In genomic region chr2:68320118-68320641, GRCh38 we compare ENCODE assay signal across 8 cellular contexts. TPM values are rescaled to one million over a fixed set of nuclear protein-coding genes. Genes with fewer than 3 reads are reported as not detected.
DNase-seq lines count a peak whose midpoint lies in the region; ATAC-seq and TF ChIP-seq lines count a peak whose summit lies in the region.

No MANE protein-coding gene starts in this region.

- POLR2A ChIA-PET in AG04450 (lab: Yijun Ruan, JAX) = interaction anchor here (0.9 to 1.8 kb wide), 7 partner anchors 16 to 163 kb away, joined by 3 to 7 read pairs (median 4); partner anchors contain the start of genes APLF, FBXO48, PNO1 and PPP3R1

- H3K27ac Mint-ChIP-seq in HFFc6 (peak overlapping the region; percentile 90), endothelial cell (ENCODE audit: unreplicated experiment) (peak overlapping the region; percentile 80)
- no peak overlapping the region for H3K27ac Mint-ChIP-seq in natural killer cell treated with Interleukin-12 subunit alpha and Interleukin-12 subunit beta and Interleukin-15 and Interleukin-18, amount 100 ng/mL, for 72 hours

- CTCF ChIA-PET in AG04450 (lab: Charles Lee) = interaction anchor here (1.0 to 1.9 kb wide), 4 partner anchors 28 to 198 kb away, joined by 3 to 8 read pairs (median 4); no protein-coding TSS in a partner anchor

- peaks cover 33% of the 10 kb centered on the region for H3K4me1 Mint-ChIP-seq in HFFc6 (ENCODE audit: low read depth)
- H3K4me1 Mint-ChIP-seq in endothelial cell (ENCODE audit: unreplicated experiment) = peaks cover 18% of the 10 kb centered on the region
- peaks cover 8 to 14% of the 10 kb centered on the region in 2 donors for H3K4me1 Mint-ChIP-seq in natural killer cell treated with Interleukin-12 subunit alpha and Interleukin-12 subunit beta and Interleukin-15 and Interleukin-18, amount 100 ng/mL, for 72 hours (ENCODE audit: low read depth in 2 of 2)

- DNase-seq in AG04450 (ENCODE audit: low read depth, low spot score) (no peak), HFFc6 (no peak), RKO (ENCODE audit: low spot score) (peak; percentile 1), endothelial cell (ENCODE audit: low spot score) (peak; percentile 30), AML-193 (lab: John Stamatoyannopoulos, UW) (no peak), epidermal melanocyte (ENCODE audit: insufficient read length, low spot score) (no peak)
- no peak for DNase-seq in natural killer cell treated with Interleukin-12 subunit alpha and Interleukin-12 subunit beta and Interleukin-15 and Interleukin-18, amount 100 ng/mL, for 72 hours (ENCODE audit: low spot score)
- DNase-seq in activated naive CD4-positive, alpha-beta T cell treated with Interleukin-2 at 50 U/mL for 16 hours = no peak

- H3K4me3 Mint-ChIP-seq in HFFc6 (peak overlapping the region; percentile 96), endothelial cell (ENCODE audit: unreplicated experiment) (peak overlapping the region; percentile 98)
- peak overlapping the region; percentile 73 for H3K4me3 Mint-ChIP-seq in natural killer cell treated with Interleukin-12 subunit alpha and Interleukin-12 subunit beta and Interleukin-15 and Interleukin-18, amount 100 ng/mL, for 72 hours

- no peak for ATAC-seq in natural killer cell treated with Interleukin-12 subunit alpha and Interleukin-12 subunit beta and Interleukin-15 and Interleukin-18, amount 100 ng/mL, for 72 hours

- peak overlapping the region; percentile 92 for H3K27ac ChIP-seq in AG04450 (ENCODE audit: low read depth, low read length)

- H3K27me3 ChIP-seq in AG04450 (ENCODE audit: control insufficient read depth, insufficient read depth, low read length) = no peaks in the 10 kb centered on the region

- no peaks in the 10 kb centered on the region for H3K27me3 Mint-ChIP-seq in HFFc6 (ENCODE audit: insufficient read depth)
- peaks cover 6% of the 10 kb centered on the region for H3K27me3 Mint-ChIP-seq in endothelial cell (ENCODE audit: unreplicated experiment)
- peaks cover 16 to 26% of the 10 kb centered on the region in 2 donors for H3K27me3 Mint-ChIP-seq in natural killer cell treated with Interleukin-12 subunit alpha and Interleukin-12 subunit beta and Interleukin-15 and Interleukin-18, amount 100 ng/mL, for 72 hours

- H3K36me3 Mint-ChIP-seq in HFFc6 (ENCODE audit: low read depth) (peaks cover 20% of the 10 kb centered on the region), endothelial cell (ENCODE audit: low read depth, unreplicated experiment) (peaks cover 5% of the 10 kb centered on the region)
- no peaks in the 10 kb centered on the region for H3K36me3 Mint-ChIP-seq in natural killer cell treated with Interleukin-12 subunit alpha and Interleukin-12 subunit beta and Interleukin-15 and Interleukin-18, amount 100 ng/mL, for 72 hours

- H3K4me3 ChIP-seq in AG04450 (ENCODE audit: low read depth, low read length) = peak overlapping the region; percentile 81

- TF ChIP-seq CTCF in AG04450 (IDR thresholded peaks at IDR 0.05; ENCODE audit: low read depth, low read length) (no peak), HFFc6 (IDR thresholded peaks at IDR 0.05) (no peak), endothelial cell (IDR thresholded peaks at IDR 0.05; ENCODE audit: unreplicated experiment) (no peak)

- H3K9me3 Mint-ChIP-seq in HFFc6 (no peaks in the 10 kb centered on the region), endothelial cell (ENCODE audit: unreplicated experiment) (no peaks in the 10 kb centered on the region)
- no peaks in the 10 kb centered on the region for H3K9me3 Mint-ChIP-seq in natural killer cell treated with Interleukin-12 subunit alpha and Interleukin-12 subunit beta and Interleukin-15 and Interleukin-18, amount 100 ng/mL, for 72 hours

- H3K9me3 ChIP-seq in AG04450 (ENCODE audit: control insufficient read depth, insufficient read depth, low read length) = no peaks in the 10 kb centered on the region

RNA-seq across cellular contexts. Expression of gene CNRIP1, which starts 0.4 kb away (rescaled TPM):
- polyA plus RNA-seq in AG04450 (2011; rRNA removed) = 56.3 and 61.6 TPM in 2 replicates
- 30.8 and 42.4 TPM in 2 replicates for polyA minus RNA-seq in AG04450 (2011; rRNA and poly(A)+ RNA removed)
- total RNA-seq in HFFc6 (2021; fragmentation: NEBNext Ultra II Directional; extraction: Animal tissue kit (Norgen Biotek cat#: 25700)) = 10 to 100 TPM; 33.6 to 53.8 (median 47.2) TPM
- 21.8 TPM for total RNA-seq in endothelial cell (ENCODE audit: unreplicated experiment)
- not detected for total RNA-seq in natural killer cell treated with Interleukin-12 subunit alpha and Interleukin-12 subunit beta and Interleukin-15 and Interleukin-18, amount 100 ng/mL, for 72 hours

RNA-seq across cellular contexts. Expression of gene PLEK, which starts 44.9 kb away (rescaled TPM):
- polyA plus RNA-seq in AG04450 (2011; rRNA removed) = 0.06 TPM in 2 replicates
- not detected in 2 replicates for polyA minus RNA-seq in AG04450 (2011; rRNA and poly(A)+ RNA removed)
- total RNA-seq in HFFc6 (2021; fragmentation: NEBNext Ultra II Directional; extraction: Animal tissue kit (Norgen Biotek cat#: 25700)) = not detected
- not detected for total RNA-seq in endothelial cell (ENCODE audit: unreplicated experiment)
- 100 to 1,000 TPM; 209 to 569 TPM for total RNA-seq in natural killer cell treated with Interleukin-12 subunit alpha and Interleukin-12 subunit beta and Interleukin-15 and Interleukin-18, amount 100 ng/mL, for 72 hours

Comparison
In these comparisons a context has a peak if more than half of its experiments do, and no peak if none do; other contexts are left out.
1. DNase-seq: peak in RKO (single experiment) and endothelial cell (single experiment); none in AG04450 (single experiment), HFFc6 (single experiment), natural killer cell treated with Interleukin-12 subunit alpha and Interleukin-12 subunit beta and Interleukin-15 and Interleukin-18, amount 100 ng/mL, for 72 hours (single experiment), AML-193 (0 of 2), epidermal melanocyte (single experiment) and activated naive CD4-positive, alpha-beta T cell treated with Interleukin-2 at 50 U/mL for 16 hours (single experiment).
2. H3K27ac Mint-ChIP-seq: peak in HFFc6 (single experiment) and endothelial cell (single experiment); none in natural killer cell treated with Interleukin-12 subunit alpha and Interleukin-12 subunit beta and Interleukin-15 and Interleukin-18, amount 100 ng/mL, for 72 hours (0 of 2).
3. RNA of gene CNRIP1, which starts 0.4 kb away (total RNA-seq): 33.6 to 53.8 TPM in HFFc6 and 21.8 TPM in endothelial cell (single experiment); not detected in natural killer cell treated with Interleukin-12 subunit alpha and Interleukin-12 subunit beta and Interleukin-15 and Interleukin-18, amount 100 ng/mL, for 72 hours; every median in the first group is over 10 times any median in the second.
4. RNA of gene PLEK, which starts 44.9 kb away (total RNA-seq): 209 to 569 TPM in natural killer cell treated with Interleukin-12 subunit alpha and Interleukin-12 subunit beta and Interleukin-15 and Interleukin-18, amount 100 ng/mL, for 72 hours; not detected in endothelial cell (single experiment) and not detected in HFFc6; every median in the first group is over 100 times any median in the second.
5. Peak in every context shown above with its lines, with median percentiles within 50 percentile points of each other: H3K4me3 Mint-ChIP-seq.